1 cellular context compared by ENCODE assay signal in the genomic region with DNA sequence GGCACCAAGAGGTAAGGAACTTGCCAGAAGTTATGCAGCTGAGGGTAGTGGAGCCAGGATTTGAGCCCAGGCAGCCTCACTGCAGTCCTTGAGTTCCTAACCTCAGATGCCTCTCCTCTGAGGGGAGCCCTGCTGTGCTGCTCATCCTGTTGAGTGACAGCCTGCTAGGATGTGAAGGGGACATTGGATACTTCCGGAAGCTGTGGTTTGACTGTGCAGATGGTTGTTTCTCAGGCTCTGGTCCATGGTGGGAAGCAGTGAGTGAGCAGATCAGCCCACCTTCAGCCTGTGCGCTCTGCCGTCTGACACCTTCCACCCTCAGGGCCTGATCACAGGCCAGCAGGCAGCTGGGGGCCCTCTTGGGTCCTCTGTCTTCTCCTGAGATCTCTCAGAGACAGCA.
TF ChIP-seq lines count a peak whose summit lies in the region.

No MANE protein-coding gene starts in this region.

TF ChIP-seq in WTC11, 78 proteins besides CTCF, POLR2A, EP300 and RAD21 (continued from another document):
- TF ChIP-seq, protein P1, sequence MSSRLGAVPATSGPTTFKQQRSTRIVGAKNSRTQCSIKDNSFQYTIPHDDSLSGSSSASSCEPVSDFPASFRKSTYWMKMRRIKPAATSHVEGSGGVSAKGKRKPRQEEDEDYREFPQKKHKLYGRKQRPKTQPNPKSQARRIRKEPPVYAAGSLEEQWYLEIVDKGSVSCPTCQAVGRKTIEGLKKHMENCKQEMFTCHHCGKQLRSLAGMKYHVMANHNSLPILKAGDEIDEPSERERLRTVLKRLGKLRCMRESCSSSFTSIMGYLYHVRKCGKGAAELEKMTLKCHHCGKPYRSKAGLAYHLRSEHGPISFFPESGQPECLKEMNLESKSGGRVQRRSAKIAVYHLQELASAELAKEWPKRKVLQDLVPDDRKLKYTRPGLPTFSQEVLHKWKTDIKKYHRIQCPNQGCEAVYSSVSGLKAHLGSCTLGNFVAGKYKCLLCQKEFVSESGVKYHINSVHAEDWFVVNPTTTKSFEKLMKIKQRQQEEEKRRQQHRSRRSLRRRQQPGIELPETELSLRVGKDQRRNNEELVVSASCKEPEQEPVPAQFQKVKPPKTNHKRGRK (CRISPR knock-in tag; IDR thresholded peaks at IDR 0.05; ENCODE audit: borderline replicate concordance) = no peak
- TF ChIP-seq TP53 (CRISPR knock-in tag; IDR thresholded peaks at IDR 0.05) = no peak
- TF ChIP-seq, protein P2, sequence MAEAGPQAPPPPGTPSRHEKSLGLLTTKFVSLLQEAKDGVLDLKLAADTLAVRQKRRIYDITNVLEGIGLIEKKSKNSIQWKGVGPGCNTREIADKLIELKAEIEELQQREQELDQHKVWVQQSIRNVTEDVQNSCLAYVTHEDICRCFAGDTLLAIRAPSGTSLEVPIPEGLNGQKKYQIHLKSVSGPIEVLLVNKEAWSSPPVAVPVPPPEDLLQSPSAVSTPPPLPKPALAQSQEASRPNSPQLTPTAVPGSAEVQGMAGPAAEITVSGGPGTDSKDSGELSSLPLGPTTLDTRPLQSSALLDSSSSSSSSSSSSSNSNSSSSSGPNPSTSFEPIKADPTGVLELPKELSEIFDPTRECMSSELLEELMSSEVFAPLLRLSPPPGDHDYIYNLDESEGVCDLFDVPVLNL (CRISPR knock-in tag; IDR thresholded peaks at IDR 0.05; ENCODE audit: borderline replicate concordance, low read depth) = no peak
- no peak for TF ChIP-seq HMGA2 (CRISPR knock-in tag; IDR thresholded peaks at IDR 0.05)
- TF ChIP-seq PRRX2 (CRISPR knock-in tag; IDR thresholded peaks at IDR 0.05) = no peak
- TF ChIP-seq ELF4 (CRISPR knock-in tag; IDR thresholded peaks at IDR 0.05; ENCODE audit: low read depth) = no peak
